In genomic region chr19:17370026-17370587, GRCh38 we compare ENCODE assay signal across 1 cellular context.
TF ChIP-seq lines count a peak whose summit lies in the region.

No MANE protein-coding gene starts in this region.

TF ChIP-seq in K562, 482 proteins besides CTCF, POLR2A, EP300 and RAD21:
- TF ChIP-seq USF2 (CRISPR knock-in tag; IDR thresholded peaks at IDR 0.05) = peak; percentile 58
- no peak for TF ChIP-seq KAT7 (CRISPR knock-in tag; IDR thresholded peaks at IDR 0.05; ENCODE audit: borderline replicate concordance)
- TF ChIP-seq TOE1 (IDR thresholded peaks at IDR 0.05; ENCODE audit: borderline replicate concordance) = peak; percentile 89
- no peak for TF ChIP-seq TOE1 (CRISPR knock-in tag; IDR thresholded peaks at IDR 0.05; ENCODE audit: borderline replicate concordance, low read depth)
- TF ChIP-seq CBFA2T2 (conservative IDR thresholded peaks at IDR 0.05) = 0 out of 2 replicates have a peak, but pooled peaks have one; percentile 7
- TF ChIP-seq TFE3 (CRISPR knock-in tag; IDR thresholded peaks at IDR 0.05) = peak; percentile 93
- TF ChIP-seq ZNF354B (CRISPR knock-in tag; IDR thresholded peaks at IDR 0.05) = no peak
- TF ChIP-seq SPI1 (IDR thresholded peaks at IDR 0.05; ENCODE audit: borderline replicate concordance, low read depth, low read length) = peak; percentile 89
- no peak for TF ChIP-seq HMG20A (CRISPR knock-in tag; conservative IDR thresholded peaks at IDR 0.05)
- TF ChIP-seq CHCHD3 (CRISPR knock-in tag; IDR thresholded peaks at IDR 0.05) = no peak
- peak; percentile 52; the same call in 1 of the 2 replicates for TF ChIP-seq CEBPB (tag; IDR thresholded peaks at IDR 0.05)
- TF ChIP-seq BRF2 (IDR thresholded peaks at IDR 0.05; ENCODE audit: borderline replicate concordance, insufficient read depth, insufficient read length) = no peak
- TF ChIP-seq MCM2 (IDR thresholded peaks at IDR 0.05; ENCODE audit: low read depth) = no peak
- TF ChIP-seq, protein P1, sequence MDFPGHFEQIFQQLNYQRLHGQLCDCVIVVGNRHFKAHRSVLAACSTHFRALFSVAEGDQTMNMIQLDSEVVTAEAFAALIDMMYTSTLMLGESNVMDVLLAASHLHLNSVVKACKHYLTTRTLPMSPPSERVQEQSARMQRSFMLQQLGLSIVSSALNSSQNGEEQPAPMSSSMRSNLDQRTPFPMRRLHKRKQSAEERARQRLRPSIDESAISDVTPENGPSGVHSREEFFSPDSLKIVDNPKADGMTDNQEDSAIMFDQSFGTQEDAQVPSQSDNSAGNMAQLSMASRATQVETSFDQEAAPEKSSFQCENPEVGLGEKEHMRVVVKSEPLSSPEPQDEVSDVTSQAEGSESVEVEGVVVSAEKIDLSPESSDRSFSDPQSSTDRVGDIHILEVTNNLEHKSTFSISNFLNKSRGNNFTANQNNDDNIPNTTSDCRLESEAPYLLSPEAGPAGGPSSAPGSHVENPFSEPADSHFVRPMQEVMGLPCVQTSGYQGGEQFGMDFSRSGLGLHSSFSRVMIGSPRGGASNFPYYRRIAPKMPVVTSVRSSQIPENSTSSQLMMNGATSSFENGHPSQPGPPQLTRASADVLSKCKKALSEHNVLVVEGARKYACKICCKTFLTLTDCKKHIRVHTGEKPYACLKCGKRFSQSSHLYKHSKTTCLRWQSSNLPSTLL (IDR thresholded peaks at IDR 0.05) = no peak
- TF ChIP-seq RAD51 (IDR thresholded peaks at IDR 0.05; ENCODE audit: borderline replicate concordance, low read depth) = peak; percentile 87
- TF ChIP-seq L3MBTL2 (IDR thresholded peaks at IDR 0.05) = peak; percentile 40
- no peak for TF ChIP-seq EWSR1 (IDR thresholded peaks at IDR 0.05; ENCODE audit: borderline replicate concordance, low read depth, partially characterized antibody)
- TF ChIP-seq, protein P2, sequence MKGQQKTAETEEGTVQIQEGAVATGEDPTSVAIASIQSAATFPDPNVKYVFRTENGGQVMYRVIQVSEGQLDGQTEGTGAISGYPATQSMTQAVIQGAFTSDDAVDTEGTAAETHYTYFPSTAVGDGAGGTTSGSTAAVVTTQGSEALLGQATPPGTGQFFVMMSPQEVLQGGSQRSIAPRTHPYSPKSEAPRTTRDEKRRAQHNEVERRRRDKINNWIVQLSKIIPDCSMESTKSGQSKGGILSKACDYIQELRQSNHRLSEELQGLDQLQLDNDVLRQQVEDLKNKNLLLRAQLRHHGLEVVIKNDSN (CRISPR knock-in tag; IDR thresholded peaks at IDR 0.05) = peak; percentile 64; the same call in 1 of the 2 replicates
- no peak for TF ChIP-seq POLR2AphosphoS5 (IDR thresholded peaks at IDR 0.05; ENCODE audit: control insufficient read depth, insufficient read depth, low read depth, low read length)
- no peak for TF ChIP-seq ETV6 (IDR thresholded peaks at IDR 0.05; ENCODE audit: borderline replicate concordance in 1 of 2, low read depth in 2 of 2, low read length in 1 of 2)
- TF ChIP-seq ETV6 (CRISPR knock-in tag; IDR thresholded peaks at IDR 0.05; ENCODE audit: borderline replicate concordance) = no peak
